In genomic region chr1:212981571-212982328, GRCh38 we compare ENCODE assay signal across 7 cellular contexts. TPM values are rescaled to one million over a fixed set of nuclear protein-coding genes. Genes with fewer than 3 reads are reported as not detected.
A peak's percentile ranks its signal among the peaks of the same experiment; 100 is the strongest.
DNase-seq lines count a peak whose midpoint lies in the region; ATAC-seq and TF ChIP-seq lines count a peak whose summit lies in the region.

No MANE protein-coding gene starts in this region.

- peaks cover 1% of the 10 kb centered on the region for H3K36me3 Mint-ChIP-seq in T-helper 1 cell treated with Interleukin-12 subunit alpha and Interleukin-12 subunit beta and Interleukin-4 antibody, amounts not matched to agents 30 μg/mL and 1 μg/mL, for 36 hours (ENCODE audit: low read depth)
- no peaks in the 10 kb centered on the region for H3K36me3 Mint-ChIP-seq in activated T-helper 1 cell treated with anti-CD3 and anti-CD28 coated beads, Interleukin-12 subunit alpha, Interleukin-12 subunit beta, Interleukin-2, Interleukin-4 antibody, amounts not matched to agents 30 ng/mL and 10 ng/mL and 1 ng/mL, durations not matched to agents 14 hours and 24 hours and 36 hours (ENCODE audit: low read depth)

- peaks cover 10% of the 10 kb centered on the region for H3K4me1 Mint-ChIP-seq in T-helper 1 cell treated with Interleukin-12 subunit alpha and Interleukin-12 subunit beta and Interleukin-4 antibody, amounts not matched to agents 30 μg/mL and 1 μg/mL, for 36 hours (ENCODE audit: low read depth)
- peaks cover 19% of the 10 kb centered on the region for H3K4me1 Mint-ChIP-seq in activated T-helper 1 cell treated with anti-CD3 and anti-CD28 coated beads, Interleukin-12 subunit alpha, Interleukin-12 subunit beta, Interleukin-2, Interleukin-4 antibody, amounts not matched to agents 30 ng/mL and 10 ng/mL and 1 ng/mL, durations not matched to agents 14 hours and 24 hours and 36 hours (ENCODE audit: low read depth)

- no peak overlapping the region for H3K4me3 Mint-ChIP-seq in T-helper 1 cell treated with Interleukin-12 subunit alpha and Interleukin-12 subunit beta and Interleukin-4 antibody, amounts not matched to agents 30 μg/mL and 1 μg/mL, for 36 hours
- H3K4me3 Mint-ChIP-seq in activated T-helper 1 cell treated with anti-CD3 and anti-CD28 coated beads, Interleukin-12 subunit alpha, Interleukin-12 subunit beta, Interleukin-2, Interleukin-4 antibody, amounts not matched to agents 30 ng/mL and 10 ng/mL and 1 ng/mL, durations not matched to agents 14 hours and 24 hours and 36 hours = no peak overlapping the region

- H3K27me3 Mint-ChIP-seq in T-helper 1 cell treated with Interleukin-12 subunit alpha and Interleukin-12 subunit beta and Interleukin-4 antibody, amounts not matched to agents 30 μg/mL and 1 μg/mL, for 36 hours (ENCODE audit: low read depth) = no peaks in the 10 kb centered on the region
- peaks cover 7% of the 10 kb centered on the region for H3K27me3 Mint-ChIP-seq in activated T-helper 1 cell treated with anti-CD3 and anti-CD28 coated beads, Interleukin-12 subunit alpha, Interleukin-12 subunit beta, Interleukin-2, Interleukin-4 antibody, amounts not matched to agents 30 ng/mL and 10 ng/mL and 1 ng/mL, durations not matched to agents 14 hours and 24 hours and 36 hours (ENCODE audit: insufficient read depth)

- peak overlapping the region; percentile 29 for H3K27ac Mint-ChIP-seq in T-helper 1 cell treated with Interleukin-12 subunit alpha and Interleukin-12 subunit beta and Interleukin-4 antibody, amounts not matched to agents 30 μg/mL and 1 μg/mL, for 36 hours
- no peak overlapping the region for H3K27ac Mint-ChIP-seq in activated T-helper 1 cell treated with anti-CD3 and anti-CD28 coated beads, Interleukin-12 subunit alpha, Interleukin-12 subunit beta, Interleukin-2, Interleukin-4 antibody, amounts not matched to agents 30 ng/mL and 10 ng/mL and 1 ng/mL, durations not matched to agents 14 hours and 24 hours and 36 hours

- ATAC-seq in GM19397 (IDR thresholded peaks at IDR 0.05; ENCODE audit: unreplicated experiment) (peak; percentile 76), HG02981 (IDR thresholded peaks at IDR 0.05; ENCODE audit: unreplicated experiment) (peak; percentile 69)

- intact Hi-C loops in activated T-helper 1 cell treated with anti-CD3 and anti-CD28 coated beads, Interleukin-12 subunit alpha, Interleukin-12 subunit beta, Interleukin-2, Interleukin-4 antibody, amounts not matched to agents 30 ng/mL and 10 ng/mL and 1 ng/mL, durations not matched to agents 14 hours and 24 hours and 36 hours (cut with micrococcal nuclease) = no loop called here

- H3K9me3 Mint-ChIP-seq in T-helper 1 cell treated with Interleukin-12 subunit alpha and Interleukin-12 subunit beta and Interleukin-4 antibody, amounts not matched to agents 30 μg/mL and 1 μg/mL, for 36 hours = no peaks in the 10 kb centered on the region
- no peaks in the 10 kb centered on the region for H3K9me3 Mint-ChIP-seq in activated T-helper 1 cell treated with anti-CD3 and anti-CD28 coated beads, Interleukin-12 subunit alpha, Interleukin-12 subunit beta, Interleukin-2, Interleukin-4 antibody, amounts not matched to agents 30 ng/mL and 10 ng/mL and 1 ng/mL, durations not matched to agents 14 hours and 24 hours and 36 hours

- no peak overlapping the region for H3K4me3 ChIP-seq in retinal pigment epithelial cell (ENCODE audit: low read length)

- DNase-seq in retinal pigment epithelial cell (ENCODE audit: low read depth) (peak; percentile 62), HT-29 (ENCODE audit: low spot score) (no peak), activated T-cell treated with anti-CD3 and anti-CD28 coated beads for 4 hours (no peak)
- no peak for DNase-seq in activated T-helper 1 cell treated with anti-CD3 and anti-CD28 coated beads, Interleukin-12 subunit alpha, Interleukin-12 subunit beta, Interleukin-2, Interleukin-4 antibody, amounts not matched to agents 30 ng/mL and 10 ng/mL and 1 ng/mL, durations not matched to agents 14 hours and 24 hours and 36 hours (ENCODE audit: low spot score)

- no peak for TF ChIP-seq CTCF in retinal pigment epithelial cell (conservative IDR thresholded peaks at IDR 0.05; ENCODE audit: low read depth, low read length)

RNA-seq across cellular contexts. Expression of gene VASH2, which starts 31.4 kb away (rescaled TPM):
- 0.55 and 2.9 TPM in 2 replicates for total RNA-seq in HT-29 (2014; rRNA removed; shearing (Covaris generic))
- total RNA-seq in activated T-helper 1 cell treated with anti-CD3 and anti-CD28 coated beads, Interleukin-12 subunit alpha, Interleukin-12 subunit beta, Interleukin-2, Interleukin-4 antibody, amounts not matched to agents 30 ng/mL and 10 ng/mL and 1 ng/mL, durations not matched to agents 14 hours and 24 hours and 36 hours = 0.10 and 0.39 TPM in 2 replicates

RNA-seq across cellular contexts. Expression of gene ANGEL2, which starts 33.9 kb away (rescaled TPM):
- 14.1 and 17.0 TPM in 2 replicates for total RNA-seq in HT-29 (2014; rRNA removed; shearing (Covaris generic))
- 44.2 and 46.1 TPM in 2 replicates for total RNA-seq in activated T-helper 1 cell treated with anti-CD3 and anti-CD28 coated beads, Interleukin-12 subunit alpha, Interleukin-12 subunit beta, Interleukin-2, Interleukin-4 antibody, amounts not matched to agents 30 ng/mL and 10 ng/mL and 1 ng/mL, durations not matched to agents 14 hours and 24 hours and 36 hours
